Comparison of ENCODE assay signal across 6 cellular contexts in the genomic region with DNA sequence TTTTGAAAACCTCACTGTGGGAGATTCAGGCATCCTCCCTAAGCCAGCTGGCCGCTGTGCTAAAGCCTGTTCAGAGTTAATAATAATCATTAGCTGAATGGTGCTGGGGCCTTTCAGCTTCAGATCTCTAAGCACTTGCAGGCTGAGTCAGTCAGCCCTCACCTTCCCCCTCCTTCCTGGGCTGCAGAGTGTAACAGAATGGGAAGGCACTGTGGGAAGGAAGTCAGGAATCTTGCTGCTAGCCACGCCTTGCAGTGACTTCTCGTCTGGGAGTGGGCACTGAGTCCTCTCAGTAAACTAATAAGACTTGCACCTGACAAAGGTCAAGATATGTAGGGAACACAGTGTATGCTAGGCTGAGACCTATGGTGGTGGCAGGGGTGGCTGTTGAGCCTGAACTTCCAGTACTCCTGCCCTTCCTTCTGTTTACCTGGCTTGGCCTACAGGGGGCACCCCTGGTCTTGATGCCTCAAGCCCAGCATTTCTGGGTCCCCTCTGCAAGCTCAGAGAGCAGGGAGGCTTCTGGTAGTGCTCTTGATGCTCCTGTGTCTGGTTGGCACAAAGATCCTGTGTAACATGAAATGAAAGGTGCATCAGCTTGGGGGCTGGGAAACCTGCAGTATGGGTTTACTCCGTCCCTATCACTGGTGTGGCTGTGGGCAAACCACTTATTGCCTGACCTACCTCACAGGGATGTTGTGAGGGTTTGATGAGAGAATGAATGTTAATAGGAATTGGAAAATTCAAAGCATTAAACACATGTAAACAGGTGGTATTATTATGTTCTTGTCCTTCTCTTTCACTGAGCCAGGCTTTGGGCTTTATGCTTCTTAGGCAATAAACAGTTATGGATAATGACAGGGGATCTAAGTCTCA. TPM values are rescaled to one million over a fixed set of nuclear protein-coding genes. Genes with fewer than 3 reads are reported as not detected.
DNase-seq lines count a peak whose midpoint lies in the region; ATAC-seq and TF ChIP-seq lines count a peak whose summit lies in the region.

No MANE protein-coding gene starts in this region.

- H3K27ac Mint-ChIP-seq in naive B cell, result peak overlapping the region in 3 of 6 donors; percentile 10 to 56 (median 29)

- TF ChIP-seq CTCF in ascending aorta (IDR thresholded peaks at IDR 0.05), result peak in 2 of 3 experiments; percentile 14 to 35

- no peaks in the 10 kb centered on the region for H3K9me3 ChIP-seq in ascending aorta

- H3K27ac ChIP-seq in ascending aorta, result peak overlapping the region; percentile 53 to 64

- H3K4me1 Mint-ChIP-seq in naive B cell, result peaks cover 28 to 63% (median 55%) of the 10 kb centered on the region in 3 donors

- H3K27me3 Mint-ChIP-seq in naive B cell, result no peaks in the 10 kb centered on the region

- intact Hi-C loops in ascending aorta (cut with DNase I), result no loop called here

- H3K4me1 ChIP-seq in ascending aorta, result peaks cover 12 to 35% of the 10 kb centered on the region in 2 donors

- H3K4me3 Mint-ChIP-seq in naive B cell, result peak overlapping the region in 1 of 8 donors; percentile 2

- H3K9me3 Mint-ChIP-seq in naive B cell, result no peaks in the 10 kb centered on the region

- H3K36me3 ChIP-seq in ascending aorta, result peaks cover 13 to 25% of the 10 kb centered on the region in 2 donors

- no peak overlapping the region for H3K4me3 ChIP-seq in ascending aorta

- no peaks in the 10 kb centered on the region for H3K27me3 ChIP-seq in ascending aorta

- peak; percentile 49 to 66 for ATAC-seq in naive B cell (ENCODE audit: low read depth in 2 of 2)
- no peak for ATAC-seq in GM21737 (IDR thresholded peaks at IDR 0.05; ENCODE audit: unreplicated experiment)

- DNase-seq in EL (peak; percentile 70), NOMO-1 (lab: John Stamatoyannopoulos, UW; ENCODE audit: unreplicated experiment in 2 of 2) (peak; percentile 8 to 14), ascending aorta (ENCODE audit: low spot score in 2 of 2) (peak in 1 of 2 donors; percentile 72), naive B cell (no peak), middle frontal gyrus (ENCODE audit: extremely low spot score, low spot score) (no peak)

- H3K36me3 Mint-ChIP-seq in naive B cell, result peaks cover 5 to 7% of the 10 kb centered on the region in 2 donors

RNA-seq across cellular contexts. Expression of gene CYB561D1, which starts 6.0 kb away (rescaled TPM):
- 26.8 TPM for total RNA-seq in ascending aorta
- polyA plus RNA-seq in naive B cell (ENCODE audit: low read depth in 6 of 6), result 10 to 100 TPM in 5 of 6 donors, 1 to 10 TPM in 1; 9.3 to 13.2 (median 10.8) TPM

RNA-seq across cellular contexts. Expression of gene AMIGO1, which starts 9.6 kb away (rescaled TPM):
- total RNA-seq in ascending aorta, result 4.7 TPM
- 1 to 10 TPM in 3 of 6 donors, under 1 TPM in 2, not detected in 1; 0.37 to 1.8 (median 1.0) TPM for polyA plus RNA-seq in naive B cell (ENCODE audit: low read depth in 6 of 6)

RNA-seq across cellular contexts. Expression of gene ATXN7L2, which starts 16.2 kb away (rescaled TPM):
- 5.9 TPM for total RNA-seq in ascending aorta
- 1 to 10 TPM; 3.0 to 9.2 (median 5.2) TPM for polyA plus RNA-seq in naive B cell (ENCODE audit: low read depth in 6 of 6)

RNA-seq across cellular contexts. Expression of gene SYPL2, which starts 33.6 kb away (rescaled TPM):
- total RNA-seq in ascending aorta, result 8.1 TPM
- polyA plus RNA-seq in naive B cell (ENCODE audit: low read depth in 6 of 6), result not detected

RNA-seq across cellular contexts. Expression of gene GPR61, which starts 39.8 kb away (rescaled TPM):
- not detected for total RNA-seq in ascending aorta
- polyA plus RNA-seq in naive B cell (ENCODE audit: low read depth in 6 of 6), result under 1 TPM in 1 of 6 donors, not detected in 5; 0.09 TPM

Comparison
In these comparisons a context has a peak if more than half of its experiments do, and no peak if none do; other contexts are left out.
1. DNase-seq: peak in EL (single experiment) and NOMO-1 (2 of 2); none in naive B cell (single experiment) and middle frontal gyrus (single experiment).